20 cellular contexts compared by ENCODE assay signal in genomic region chr9:36592801-36593583, GRCh38.
"Had no signal": no experiment of that assay in that cellular context is flagged by ENCODE, and none has a peak within 500 bp of the region (broad histone marks: within the 10 kb centered on the region; RNA-seq: fewer than 3 reads in every experiment).

No MANE protein-coding gene starts in this region.

- H3K36me3 ChIP-seq: breast epithelium, prostate gland, transverse colon had no signal

- H3K4me3 Mint-ChIP-seq: activated CD4-positive, alpha-beta T cell treated with anti-CD3 and anti-CD28 coated beads, Interleukin-2, amount 10 ng/mL, durations not matched to agents 24 days and 14 days; activated CD8-positive, alpha-beta T cell treated with anti-CD3 and anti-CD28 coated beads, Interleukin-2, amount 10 ng/mL, durations not matched to agents 7 days and 5 days; memory B cell; natural killer cell treated with Interleukin-12 subunit alpha and Interleukin-12 subunit beta and Interleukin-15 and Interleukin-18, amount 100 ng/mL, for 72 hours had no signal

- FAIRE-seq: kidney had no signal

- H3K27me3 Mint-ChIP-seq: activated CD4-positive, alpha-beta T cell treated with anti-CD3 and anti-CD28 coated beads, Interleukin-2, amount 10 ng/mL, durations not matched to agents 24 days and 14 days; memory B cell; natural killer cell treated with Interleukin-12 subunit alpha and Interleukin-12 subunit beta and Interleukin-15 and Interleukin-18, amount 100 ng/mL, for 72 hours had no signal

- H3K36me3 Mint-ChIP-seq: memory B cell had no signal

- H3K27ac Mint-ChIP-seq: activated CD4-positive, alpha-beta T cell treated with anti-CD3 and anti-CD28 coated beads, Interleukin-2, amount 10 ng/mL, durations not matched to agents 24 days and 14 days; activated CD8-positive, alpha-beta T cell treated with anti-CD3 and anti-CD28 coated beads, Interleukin-2, amount 10 ng/mL, durations not matched to agents 7 days and 5 days; memory B cell; natural killer cell treated with Interleukin-12 subunit alpha and Interleukin-12 subunit beta and Interleukin-15 and Interleukin-18, amount 100 ng/mL, for 72 hours had no signal

- ATAC-seq: activated CD8-positive, alpha-beta T cell treated with anti-CD3 and anti-CD28 coated beads, Interleukin-2, amount 10 ng/mL, durations not matched to agents 7 days and 5 days; left lung; natural killer cell treated with Interleukin-12 subunit alpha and Interleukin-12 subunit beta and Interleukin-15 and Interleukin-18, amount 100 ng/mL, for 72 hours; right cardiac atrium; stimulated activated naive CD8-positive, alpha-beta T cell treated with anti-CD3 and anti-CD28 coated beads, Interleukin-15, Interleukin-2, amounts not matched to agents 100 U/mL and 50 U/mL, for 24 hours had no signal

- H3K9me3 ChIP-seq: breast epithelium, left lung, prostate gland, transverse colon had no signal

- H3K4me1 ChIP-seq: breast epithelium, left lung, prostate gland, transverse colon had no signal

- H3K4me1 Mint-ChIP-seq: memory B cell had no signal

- H3K9me3 Mint-ChIP-seq: activated CD4-positive, alpha-beta T cell treated with anti-CD3 and anti-CD28 coated beads, Interleukin-2, amount 10 ng/mL, durations not matched to agents 24 days and 14 days; memory B cell; natural killer cell treated with Interleukin-12 subunit alpha and Interleukin-12 subunit beta and Interleukin-15 and Interleukin-18, amount 100 ng/mL, for 72 hours had no signal

- H3K27ac ChIP-seq: breast epithelium, left lung, prostate gland, skin epidermis, transverse colon had no signal

- DNase-seq: activated CD4-positive, alpha-beta T cell treated with anti-CD3 and anti-CD28 coated beads, Interleukin-2, amount 10 ng/mL, durations not matched to agents 24 days and 14 days; activated CD4-positive, CD25-positive, alpha-beta regulatory T cell; activated CD8-positive, alpha-beta memory T cell treated with anti-CD3 and anti-CD28 coated beads, Interleukin-2, amount 50 U/mL, for 48 hours; activated CD8-positive, alpha-beta T cell treated with anti-CD3 and anti-CD28 coated beads, Interleukin-2, amount 10 ng/mL, durations not matched to agents 7 days and 5 days; activated naive CD4-positive, alpha-beta T cell treated with Interleukin-2 at 50 U/mL for 16 hours; anterior cingulate cortex; hippocampal formation; kidney; left lung; nucleus accumbens; right cardiac atrium; stimulated activated CD4-positive, alpha-beta T cell treated with anti-CD3 and anti-CD28 coated beads, Interleukin-15, amount 100 ng/mL, for 24 hours; stimulated activated CD4-positive, alpha-beta T cell treated with anti-CD3 and anti-CD28 coated beads, Interleukin-4, amount 100 ng/mL, for 24 hours; stimulated activated naive CD8-positive, alpha-beta T cell treated with anti-CD3 and anti-CD28 coated beads, Interleukin-15, Interleukin-2, amounts not matched to agents 100 U/mL and 50 U/mL, for 24 hours; transverse colon had no signal

- H3K4me3 ChIP-seq: breast epithelium, left lung, prostate gland, skin epidermis, transverse colon had no signal

- H3K27me3 ChIP-seq: breast epithelium, left lung, transverse colon had no signal
